ENCODE assay signal across 8 cellular contexts in the genomic region with DNA sequence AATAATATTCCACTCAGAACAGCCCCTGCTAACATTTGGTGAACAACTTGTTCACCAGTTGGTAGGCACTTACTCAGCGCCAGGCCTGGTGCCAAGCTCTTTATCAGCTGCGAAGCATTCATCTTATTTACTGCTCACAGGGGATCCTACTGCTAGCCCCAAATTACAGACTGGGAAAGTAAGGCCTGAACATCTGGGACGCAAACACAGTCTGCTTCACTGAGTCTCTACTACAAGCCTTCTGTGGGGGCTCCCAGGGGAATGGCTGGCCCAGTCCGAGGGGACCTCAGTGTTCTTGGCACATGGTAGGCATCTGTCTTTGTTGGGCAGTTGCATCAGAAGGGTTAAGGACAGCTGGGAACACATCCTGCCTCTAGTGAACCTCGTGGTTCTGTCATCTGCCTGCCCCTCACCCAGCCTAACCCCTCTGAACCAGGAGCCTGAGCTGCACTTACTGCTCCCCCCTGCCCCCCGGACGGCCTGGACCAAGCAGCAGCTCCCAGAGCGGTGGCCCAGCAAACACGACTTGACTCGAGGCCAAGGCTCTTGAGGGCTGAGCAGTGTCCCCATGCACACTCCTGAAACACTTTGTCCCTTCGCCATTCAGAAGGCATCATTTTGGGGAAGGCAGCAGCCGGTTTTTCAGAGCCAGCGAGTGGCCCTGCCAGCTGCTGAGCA. TPM values are rescaled to one million over a fixed set of nuclear protein-coding genes. Genes with fewer than 3 reads are reported as not detected.
DNase-seq lines count a peak whose midpoint lies in the region; ATAC-seq and TF ChIP-seq lines count a peak whose summit lies in the region.

A gene (plus strand): TSS at position 602 of the 678 bp plus-strand sequence. CDS start 1,342 bp downstream, outside the sequence.

- peak within 1 kb of the TSS; percentile 46 to 72 (median 62) for H3K4me3 ChIP-seq in BLaER1 treated with 17β-estradiol and CSF1 and Interleukin-3, amounts not matched to agents 10 nM and 100 nM
- H3K4me3 ChIP-seq in mucosa of stomach (ENCODE audit: low read length) = peak within 1 kb of the TSS; percentile 14
- H3K4me3 ChIP-seq in uterus = peak within 1 kb of the TSS; percentile 52 to 97

- no peak for TF ChIP-seq CTCF in uterus (IDR thresholded peaks at IDR 0.05)

- peaks cover 26 to 71% (median 55%) of the 10 kb centered on the region in 10 experiments for H3K4me1 ChIP-seq in BLaER1 treated with 17β-estradiol and CSF1 and Interleukin-3, amounts not matched to agents 10 nM and 100 nM
- peaks cover 40% of the 10 kb centered on the region for H3K4me1 ChIP-seq in mucosa of stomach (ENCODE audit: control insufficient read depth, insufficient read depth, low read length)
- peaks cover 12 to 19% of the 10 kb centered on the region in 2 donors for H3K4me1 ChIP-seq in uterus

- ATAC-seq in HG03439 (IDR thresholded peaks at IDR 0.05; ENCODE audit: unreplicated experiment) = no peak

- H3K27ac ChIP-seq in BLaER1 treated with 17β-estradiol and CSF1 and Interleukin-3, amounts not matched to agents 10 nM and 100 nM = peak within 1 kb of the TSS; percentile 48 to 92 (median 75); a peak in 20 of 22 replicates
- H3K27ac ChIP-seq in epithelial cell of prostate (peak within 1 kb of the TSS; percentile 100), uterus (peak within 1 kb of the TSS; percentile 91 to 95)

- peak within 1 kb of the TSS; percentile 66 to 86 (median 76) for H3K9ac ChIP-seq in BLaER1 treated with 17β-estradiol and CSF1 and Interleukin-3, amounts not matched to agents 10 nM and 100 nM
- H3K9ac ChIP-seq in mucosa of stomach (ENCODE audit: low read length) = peak within 1 kb of the TSS; percentile 49

- no peak for TF ChIP-seq POLR2A in uterus (IDR thresholded peaks at IDR 0.05)

- no peaks in the 10 kb centered on the region for H3K9me3 ChIP-seq in BLaER1 treated with 17β-estradiol and CSF1 and Interleukin-3, amounts not matched to agents 10 nM and 100 nM (replicated peaks in 1 of 11)
- H3K9me3 ChIP-seq in mucosa of stomach (ENCODE audit: control insufficient read depth, low read length) (no peaks in the 10 kb centered on the region), uterus (no peaks in the 10 kb centered on the region)

- H3K36me3 ChIP-seq in BLaER1 treated with 17β-estradiol and CSF1 and Interleukin-3, amounts not matched to agents 10 nM and 100 nM = peaks cover 26 to 36% (median 28%) of the 10 kb centered on the region in 11 experiments
- no peaks in the 10 kb centered on the region for H3K36me3 ChIP-seq in mucosa of stomach (ENCODE audit: control insufficient read depth, insufficient read depth, low read length)
- H3K36me3 ChIP-seq in uterus = no peaks in the 10 kb centered on the region

- peak within 1 kb of the TSS; percentile 87 to 99 (median 95) for H3K4me2 ChIP-seq in BLaER1 treated with 17β-estradiol and CSF1 and Interleukin-3, amounts not matched to agents 10 nM and 100 nM

- H3K27me3 ChIP-seq in BLaER1 treated with 17β-estradiol and CSF1 and Interleukin-3, amounts not matched to agents 10 nM and 100 nM = no peaks in the 10 kb centered on the region; a peak in 2 of 22 replicates
- H3K27me3 ChIP-seq in mucosa of stomach (ENCODE audit: control insufficient read depth, insufficient read depth, low read length) (no peaks in the 10 kb centered on the region), uterus (no peaks in the 10 kb centered on the region)

- H4K20me1 ChIP-seq in BLaER1 treated with 17β-estradiol and CSF1 and Interleukin-3, amounts not matched to agents 10 nM and 100 nM = peaks cover 0 to 13% (median 0%) of the 10 kb centered on the region in 11 experiments; a peak in 7 of 22 replicates

- DNase-seq in NCI-H82 (lab: John Stamatoyannopoulos, UW) (peak; percentile 89), epithelial cell of prostate (ENCODE audit: low read depth, low spot score) (no peak), uterus (peak; percentile 72 to 88), SKM-1 (lab: John Stamatoyannopoulos, UW; ENCODE audit: unreplicated experiment) (no peak), NCI-H526 (lab: John Stamatoyannopoulos, UW) (no peak)

- intact Hi-C loops in uterus (cut with DNase I; ENCODE audit: low total_unique reads) = loop anchor here (5.0 kb wide), 1 partner anchor 38 kb away; a partner anchor contains a TSS

RNA-seq across cellular contexts. Expression of the gene that starts here (rescaled TPM):
- total RNA-seq in uterus = 10 to 100 TPM; 23.2 to 30.8 (median 27.2) TPM

Comparison
In these comparisons a context has a peak if more than half of its experiments do, and no peak if none do; other contexts are left out.
1. H3K4me3 ChIP-seq: peak in every context shown above with its lines; median percentile 74 in uterus; 62 in BLaER1 treated with 17β-estradiol and CSF1 and Interleukin-3, amounts not matched to agents 10 nM and 100 nM; 14 in mucosa of stomach.
2. DNase-seq: peak in NCI-H82 (single experiment) and uterus (2 of 2); none in epithelial cell of prostate (single experiment), SKM-1 (single experiment) and NCI-H526 (0 of 2).
3. Peak in every context shown above with its lines, with median percentiles within 50 percentile points of each other: H3K27ac ChIP-seq.